8 cellular contexts compared by ENCODE assay signal in genomic region chr6:122790740-122791679, GRCh38. TPM values are rescaled to one million over a fixed set of nuclear protein-coding genes. Genes with fewer than 3 reads are reported as not detected.
DNase-seq lines count a peak whose midpoint lies in the region; ATAC-seq and TF ChIP-seq lines count a peak whose summit lies in the region.

No MANE protein-coding gene starts in this region.

- H3K4me3 Mint-ChIP-seq in stimulated activated naive CD8-positive, alpha-beta T cell treated with anti-CD3 and anti-CD28 coated beads, Interleukin-15, Interleukin-2, amounts not matched to agents 100 ng/mL and 50 ng/mL, for 24 hours: peak overlapping the region; percentile 88

- BruUV-seq in mammary epithelial cell (replicated peaks; lab: Mats Ljungman, UMichigan): no TSS peak

- H4K20me1 ChIP-seq in mammary epithelial cell (ENCODE audit: insufficient read depth, low read length): no peaks in the 10 kb centered on the region

- CTCF ChIA-PET in mammary epithelial cell (lab: Charles Lee; ENCODE audit: low non-redundant PET): no interaction called here

- H3K36me3 ChIP-seq in mammary epithelial cell (ENCODE audit: insufficient read depth, low read length) (no peaks in the 10 kb centered on the region), mesodermal cell (ENCODE audit: control insufficient read depth, insufficient read depth, low read length) (no peaks in the 10 kb centered on the region)

- TF ChIP-seq CTCF in mammary epithelial cell (conservative IDR thresholded peaks at IDR 0.05 in 1 of 2, IDR thresholded peaks at IDR 0.05 in 1 of 2; ENCODE audit: extremely low read depth in 1 of 2, insufficient read depth in 1 of 2, low read depth in 1 of 2, low read length in 2 of 2): no peak

- H3K9ac ChIP-seq in mammary epithelial cell (ENCODE audit: insufficient read depth, low read length): no peak overlapping the region

- H3K4me3 ChIP-seq in mammary epithelial cell (replicated peaks in 1 of 3; ENCODE audit: insufficient read depth in 1 of 3, low read depth in 2 of 3, low read length in 3 of 3) (peak overlapping the region in 2 of 3 experiments; percentile 61 to 68), mesodermal cell (ENCODE audit: extremely low read depth, insufficient read depth, low read length, poor library complexity, severe bottlenecking) (peak overlapping the region; percentile 59)

- H3K79me2 ChIP-seq in mammary epithelial cell (ENCODE audit: insufficient read depth, low read length): peaks cover 2% of the 10 kb centered on the region

- H3K27me3 ChIP-seq in mammary epithelial cell (ENCODE audit: insufficient read depth, low read length): no peaks in the 10 kb centered on the region

- H2AFZ ChIP-seq in mammary epithelial cell (ENCODE audit: low read depth, low read length): peak overlapping the region; percentile 89

- H3K27me3 Mint-ChIP-seq in stimulated activated naive CD8-positive, alpha-beta T cell treated with anti-CD3 and anti-CD28 coated beads, Interleukin-15, Interleukin-2, amounts not matched to agents 100 ng/mL and 50 ng/mL, for 24 hours: peaks cover 67% of the 10 kb centered on the region

- no peak for DNase-seq in stimulated activated naive CD8-positive, alpha-beta T cell treated with anti-CD3 and anti-CD28 coated beads, Interleukin-15, Interleukin-2, amounts not matched to agents 100 U/mL and 50 U/mL, for 24 hours
- DNase-seq in mammary epithelial cell: no peak
- DNase-seq in DMS153 treated with DMSO at 0.1 percent for 48 hours (lab: John Stamatoyannopoulos, UW; ENCODE audit: unreplicated experiment): no peak
- no peak for DNase-seq in NK-92 (lab: John Stamatoyannopoulos, UW; ENCODE audit: unreplicated experiment)
- no peak for DNase-seq in NCI-H2171 treated with DMSO at 0.1 percent for 48 hours (lab: John Stamatoyannopoulos, UW)

- H3K27ac ChIP-seq in mammary epithelial cell (ENCODE audit: insufficient read depth, low read depth, low read length) (no peak overlapping the region), mesodermal cell (ENCODE audit: low read depth, low read length, severe bottlenecking) (no peak overlapping the region)

- in situ Hi-C loops in mammary epithelial cell (cut with MboI; ENCODE audit: low sequenced_read_pairs in 2 of 2): no loop called here

- no peaks in the 10 kb centered on the region for H3K36me3 Mint-ChIP-seq in stimulated activated naive CD8-positive, alpha-beta T cell treated with anti-CD3 and anti-CD28 coated beads, Interleukin-15, Interleukin-2, amounts not matched to agents 100 ng/mL and 50 ng/mL, for 24 hours (ENCODE audit: low read depth)

- peak overlapping the region; percentile 74 for H3K4me2 ChIP-seq in mammary epithelial cell (ENCODE audit: insufficient read depth, low read depth, low read length)

- no peak overlapping the region for H3K27ac Mint-ChIP-seq in stimulated activated naive CD8-positive, alpha-beta T cell treated with anti-CD3 and anti-CD28 coated beads, Interleukin-15, Interleukin-2, amounts not matched to agents 100 ng/mL and 50 ng/mL, for 24 hours

- H3K4me1 ChIP-seq in mammary epithelial cell (ENCODE audit: insufficient read depth, low read length): peaks cover 19% of the 10 kb centered on the region
- H3K4me1 ChIP-seq in mesodermal cell (ENCODE audit: control insufficient read depth, insufficient read depth, low read length, poor library complexity, severe bottlenecking): peaks cover 14% of the 10 kb centered on the region

- no peak for ATAC-seq in stimulated activated naive CD8-positive, alpha-beta T cell treated with anti-CD3 and anti-CD28 coated beads, Interleukin-15, Interleukin-2, amounts not matched to agents 100 U/mL and 50 U/mL, for 24 hours
- ATAC-seq in HG03565 (IDR thresholded peaks at IDR 0.05; ENCODE audit: unreplicated experiment): no peak

- H3K9me3 ChIP-seq in mammary epithelial cell (replicated peaks; ENCODE audit: insufficient read depth, low read length) (no peaks in the 10 kb centered on the region), mesodermal cell (ENCODE audit: control insufficient read depth, low read length) (no peaks in the 10 kb centered on the region)

- H3K9me3 Mint-ChIP-seq in stimulated activated naive CD8-positive, alpha-beta T cell treated with anti-CD3 and anti-CD28 coated beads, Interleukin-15, Interleukin-2, amounts not matched to agents 100 ng/mL and 50 ng/mL, for 24 hours: no peaks in the 10 kb centered on the region

- intact Hi-C loops in mammary epithelial cell (cut with micrococcal nuclease): loop anchor here (1.0 kb wide), 1 partner anchor 7 kb away; no protein-coding TSS in a partner anchor

- dilution Hi-C loops in mammary epithelial cell (cut with HindIII; ENCODE audit: low sequenced_read_pairs): no loop called here

- 73% methylated on average over 10 of the region's 10 CpGs for WGBS in mammary epithelial cell (ENCODE audit: low coverage, missing lambda C conversion rate)
- 82 to 88% methylated on average over 5 to 6 of the region's 10 CpGs for WGBS in mesodermal cell (ENCODE audit: insufficient coverage in 2 of 2), 2 experiments

- H3K4me1 Mint-ChIP-seq in stimulated activated naive CD8-positive, alpha-beta T cell treated with anti-CD3 and anti-CD28 coated beads, Interleukin-15, Interleukin-2, amounts not matched to agents 100 ng/mL and 50 ng/mL, for 24 hours (ENCODE audit: low read depth): peaks cover 21% of the 10 kb centered on the region

RNA-seq across cellular contexts. Expression of gene SMPDL3A, which starts 2.0 kb away (rescaled TPM):
- 1 to 10 TPM; 4.5 to 7.3 TPM for total RNA-seq in mammary epithelial cell
- polyA plus RNA-seq in mammary epithelial cell: 4.8 TPM
- 0.78 TPM for polyA minus RNA-seq in mammary epithelial cell
- 6.8 TPM for polyA plus RNA-seq in mesodermal cell (2013, experiment 1 of 2)
- polyA plus RNA-seq in mesodermal cell (2013, experiment 2 of 2): 7.0 TPM

RNA-seq across cellular contexts. Expression of gene FABP7, which starts 11.5 kb away (rescaled TPM):
- total RNA-seq in mammary epithelial cell: not detected
- polyA plus RNA-seq in mammary epithelial cell: not detected
- polyA minus RNA-seq in mammary epithelial cell: not detected
- 8.1 TPM for polyA plus RNA-seq in mesodermal cell (2013, experiment 1 of 2)
- 6.1 TPM for polyA plus RNA-seq in mesodermal cell (2013, experiment 2 of 2)
